ENCODE assay signal across 8 cellular contexts in the genomic region with DNA sequence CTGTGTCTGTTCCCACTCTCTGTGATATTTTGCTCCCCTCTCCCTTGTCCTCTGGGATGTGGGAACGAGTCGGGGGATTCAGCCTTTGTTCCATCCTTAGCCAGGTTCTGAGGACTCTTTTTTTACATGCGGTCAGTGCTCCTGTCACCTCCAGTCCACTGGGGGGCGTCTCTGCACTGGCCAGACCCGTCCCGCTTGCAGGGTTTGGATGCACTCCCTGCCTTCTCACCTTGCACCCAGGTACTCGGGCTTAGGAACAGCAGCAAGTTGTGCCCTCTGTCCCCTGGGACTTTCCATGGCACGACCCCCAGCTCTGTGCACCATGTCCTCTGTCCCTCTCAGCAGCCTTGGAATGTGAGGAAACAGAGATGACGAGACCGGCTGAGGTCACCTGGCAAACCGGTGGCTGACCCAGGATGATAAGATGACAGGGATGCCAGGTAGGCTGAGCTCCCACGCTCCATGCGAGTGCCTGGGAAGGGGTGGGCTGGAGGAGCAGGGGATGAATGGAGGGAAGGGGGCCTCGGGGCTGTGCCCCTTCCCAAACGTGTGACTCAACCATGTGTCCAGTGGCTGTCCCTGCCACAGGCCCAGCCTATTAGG. TPM values are rescaled to one million over a fixed set of nuclear protein-coding genes. Genes with fewer than 3 reads are reported as not detected.
DNase-seq lines count a peak whose midpoint lies in the region; ATAC-seq, FAIRE-seq and TF ChIP-seq lines count a peak whose summit lies in the region.

No MANE protein-coding gene starts in this region.

- WGBS in H9 (ENCODE audit: extremely low coverage, insufficient read length, low lambda C conversion rate), result no CpG with 5 or more reads among the region's 15 CpGs
- 24% methylated on average over 15 of the region's 15 CpGs for WGBS in heart right ventricle, 2 donors
- WGBS in small intestine, 3 donors, result 12 to 33% (median 23%) methylated on average over 15 of the region's 15 CpGs

- no peak overlapping the region for H3T11ph ChIP-seq in H9 (ENCODE audit: low read length)

- H4K5ac ChIP-seq in H9 (ENCODE audit: insufficient read length, low read depth, low read length), result no peak overlapping the region

- H3K9ac ChIP-seq in H9 (ENCODE audit: extremely low read depth, insufficient read length, low read length), result no peak overlapping the region

- intact Hi-C loops in OCI-LY7 (cut with micrococcal nuclease; ENCODE audit: unreplicated experiment) (loop anchor here (1.0 kb wide), 1 partner anchor 130 kb away; no protein-coding TSS in a partner anchor), heart right ventricle (cut with DNase I) (loop anchor here in 9 of 10 donors (1.0 to 10.0 kb wide), 6 partner anchors 53 to 131 kb away; no protein-coding TSS in a partner anchor)

- H3K23me2 ChIP-seq in H9 (ENCODE audit: insufficient read length, low read depth, low read length, poor library complexity, severe bottlenecking), result no peaks in the 10 kb centered on the region

- no peak overlapping the region for H2BK5ac ChIP-seq in H9 (ENCODE audit: insufficient read length, low read length)

- no peaks in the 10 kb centered on the region for H3K9me2 ChIP-seq in OCI-LY7 (ENCODE audit: insufficient read depth, low read length)

- no peaks in the 10 kb centered on the region; a peak in 1 of 7 replicates for H3K36me3 Mint-ChIP-seq in H9 (ENCODE audit: insufficient read depth in 1 of 3, low read depth in 3 of 3)

- no peaks in the 10 kb centered on the region for H3K79me2 ChIP-seq in H9 (ENCODE audit: insufficient read depth, low read length)
- no peaks in the 10 kb centered on the region for H3K79me2 ChIP-seq in OCI-LY7 (ENCODE audit: insufficient read depth, low read depth, low read length)

- no peak overlapping the region for H3K56ac ChIP-seq in H9 (ENCODE audit: insufficient read length, low read depth, low read length)

- H3K4me2 ChIP-seq in H9 (ENCODE audit: insufficient read depth, insufficient read length, low read length) (peak overlapping the region; percentile 4), OCI-LY7 (ENCODE audit: low read length) (no peak overlapping the region)

- no peak for FAIRE-seq in small intestine (lab: Jason Lieb, UNC)

- no peak overlapping the region for H3K14ac ChIP-seq in H9 (ENCODE audit: insufficient read depth, low read length)

- TF ChIP-seq CTCF in H9 (conservative IDR thresholded peaks at IDR 0.05) (peak; percentile 90), OCI-LY7 (conservative IDR thresholded peaks at IDR 0.05; ENCODE audit: low read length) (peak; percentile 78), heart right ventricle (IDR thresholded peaks at IDR 0.05) (peak; percentile 54 to 83 (median 77))

- DNase-seq in AG08396 (ENCODE audit: low spot score), result peak; percentile 54
- DNase-seq in H9, result peak; percentile 87
- DNase-seq in OCI-LY7 (ENCODE audit: low spot score), result peak; percentile 60
- peak; percentile 36 for DNase-seq in activated effector memory CD4-positive, alpha-beta T cell treated with Interleukin-2 at 50 U/mL for 16 hours
- peak; percentile 66 to 79 for DNase-seq in heart right ventricle
- peak; percentile 77 for DNase-seq in small intestine

- H2BK15ac ChIP-seq in H9 (ENCODE audit: low read depth, low read length), result no peak overlapping the region

- no peak overlapping the region for H2BK120ac ChIP-seq in H9 (ENCODE audit: low read depth, low read length, poor library complexity, severe bottlenecking)

- H3K4me1 Mint-ChIP-seq in H9, result peaks cover 2 to 23% of the 10 kb centered on the region in 2 experiments

- no TSS peak for BruUV-seq in OCI-LY7 (replicated peaks; lab: Mats Ljungman, UMichigan)

- H3K18ac ChIP-seq in H9 (ENCODE audit: insufficient read length, low read depth, low read length), result no peak overlapping the region

- no peak overlapping the region; a peak in 2 of 7 replicates for H3K27ac Mint-ChIP-seq in H9

- H4K20me1 ChIP-seq in H9 (ENCODE audit: control insufficient read depth, insufficient read depth, insufficient read length) (no peaks in the 10 kb centered on the region), OCI-LY7 (ENCODE audit: insufficient read depth, low read length) (no peaks in the 10 kb centered on the region)

- H3K36me3 ChIP-seq in OCI-LY7 (ENCODE audit: insufficient read depth, low read length), result no peaks in the 10 kb centered on the region
- no peaks in the 10 kb centered on the region for H3K36me3 ChIP-seq in heart right ventricle
- no peaks in the 10 kb centered on the region for H3K36me3 ChIP-seq in small intestine (ENCODE audit: control insufficient read depth in 2 of 2, insufficient read depth in 2 of 2, low read length in 2 of 2)

- H3K4me1 ChIP-seq in H9 (ENCODE audit: insufficient read depth, low read length), result no peaks in the 10 kb centered on the region
- H3K4me1 ChIP-seq in OCI-LY7 (ENCODE audit: insufficient read depth, low read length, poor library complexity, severe bottlenecking), result no peaks in the 10 kb centered on the region
- H3K4me1 ChIP-seq in heart right ventricle, result peaks cover 14 to 50% (median 35%) of the 10 kb centered on the region in 9 donors
- no peaks in the 10 kb centered on the region for H3K4me1 ChIP-seq in small intestine (ENCODE audit: control insufficient read depth in 2 of 2, insufficient read depth in 1 of 2, low read depth in 1 of 2, low read length in 1 of 2)

- no peak overlapping the region for H3K4ac ChIP-seq in H9 (ENCODE audit: low read depth, low read length)

- H3K9me3 Mint-ChIP-seq in H9, result no peaks in the 10 kb centered on the region

- H3K79me1 ChIP-seq in H9 (ENCODE audit: insufficient read depth, low read depth, low read length, poor library complexity, severe bottlenecking), result no peaks in the 10 kb centered on the region

- H3K27me3 Mint-ChIP-seq in H9 (ENCODE audit: low read depth), result peaks cover 22% of the 10 kb centered on the region

- no peak overlapping the region for H4K91ac ChIP-seq in H9 (ENCODE audit: insufficient read length, low read depth, low read length)

- H2AFZ ChIP-seq in H9 (ENCODE audit: low read length), result no peak overlapping the region
- no peak overlapping the region for H2AFZ ChIP-seq in OCI-LY7 (ENCODE audit: low read length)

- H3K9me3 ChIP-seq in H9 (ENCODE audit: control insufficient read depth, low read depth, low read length) (no peaks in the 10 kb centered on the region), OCI-LY7 (ENCODE audit: low read length) (no peaks in the 10 kb centered on the region), heart right ventricle (no peaks in the 10 kb centered on the region), small intestine (ENCODE audit: control insufficient read depth, low read depth) (no peaks in the 10 kb centered on the region)

- ATAC-seq in heart right ventricle, result peak; percentile 54 to 72 (median 62)
- no peak for ATAC-seq in HG02840 (IDR thresholded peaks at IDR 0.05; ENCODE audit: low FRiP score, unreplicated experiment)
- ATAC-seq in HG03457 (IDR thresholded peaks at IDR 0.05; ENCODE audit: unreplicated experiment), result no peak

- POLR2A ChIA-PET in OCI-LY7 (lab: Charles Lee), result no interaction called here

- no peak overlapping the region for H2BK20ac ChIP-seq in H9 (ENCODE audit: low read depth, low read length, poor library complexity, severe bottlenecking)

- H3K4me3 ChIP-seq in OCI-LY7 (ENCODE audit: low read depth, low read length, poor library complexity, severe bottlenecking) (no peak overlapping the region), heart right ventricle (no peak overlapping the region), small intestine (ENCODE audit: low read depth in 1 of 2, low read length in 2 of 2) (no peak overlapping the region)

- H3K27ac ChIP-seq in H9 (ENCODE audit: insufficient read length, low read depth, low read length) (no peak overlapping the region), OCI-LY7 (ENCODE audit: low read depth, low read length, poor library complexity, severe bottlenecking) (no peak overlapping the region), heart right ventricle (peak overlapping the region in 2 of 10 donors; percentile 56 to 65), small intestine (ENCODE audit: low read depth in 1 of 2, low read length in 1 of 2) (no peak overlapping the region)

- H2AK5ac ChIP-seq in H9 (ENCODE audit: insufficient read length, low read length), result no peak overlapping the region

- H4K8ac ChIP-seq in H9 (replicated peaks; ENCODE audit: insufficient read length, low read depth, low read length), result no peak overlapping the region

- CTCF ChIA-PET in OCI-LY7 (lab: Charles Lee; ENCODE audit: unreplicated experiment), result no interaction called here

- H3K27me3 ChIP-seq in H9 (ENCODE audit: insufficient read depth, low read length) (no peaks in the 10 kb centered on the region), heart right ventricle (peaks cover 0 to 26% (median 0%) of the 10 kb centered on the region in 7 donors), small intestine (ENCODE audit: control insufficient read depth in 2 of 2, insufficient read depth in 2 of 2, low read length in 2 of 2) (no peaks in the 10 kb centered on the region)

- H2BK12ac ChIP-seq in H9 (ENCODE audit: insufficient read length, low read depth, low read length), result no peak overlapping the region

- no peak overlapping the region for H3K23ac ChIP-seq in H9 (ENCODE audit: insufficient read length, low read depth, low read length)

- peak overlapping the region; percentile 30 to 61; a peak in 3 of 5 replicates for H3K4me3 Mint-ChIP-seq in H9

RNA-seq across cellular contexts. Expression of a gene that starts 27.3 kb away (rescaled TPM):
- total RNA-seq in H9 (2021) (7.8 and 8.6 TPM in 2 replicates), OCI-LY7 (2022) (0.21 TPM in 1 of 2 replicates, not detected in the other), heart right ventricle (10 to 100 TPM; 10.8 to 23.4 (median 16.6) TPM)
- total RNA-seq in OCI-LY7 (2014; rRNA removed; shearing (Covaris generic)), result 0.05 and 0.09 TPM in 2 replicates
- polyA plus RNA-seq in heart right ventricle (10 to 100 TPM in 1 of 2 donors, 1 to 10 TPM in 1; 8.9 to 11.0 TPM), small intestine (10 to 100 TPM in 1 of 3 donors, 1 to 10 TPM in 2; 3.1 to 16.1 (median 5.7) TPM)

Comparison
In these comparisons a context has a peak if more than half of its experiments do, and no peak if none do; other contexts are left out.
1. DNase-seq: peak in every context shown above with its lines; median percentile 87 in H9; 77 in small intestine; 72 in heart right ventricle; 60 in OCI-LY7; 54 in AG08396; 36 in activated effector memory CD4-positive, alpha-beta T cell treated with Interleukin-2 at 50 U/mL for 16 hours.
2. ATAC-seq: peak in heart right ventricle (8 of 8); none in HG02840 (single experiment) and HG03457 (single experiment).
3. Peak in every context shown above with its lines, with median percentiles within 50 percentile points of each other: CTCF ChIP-seq.